9 cellular contexts compared by ENCODE assay signal in the genomic region with DNA sequence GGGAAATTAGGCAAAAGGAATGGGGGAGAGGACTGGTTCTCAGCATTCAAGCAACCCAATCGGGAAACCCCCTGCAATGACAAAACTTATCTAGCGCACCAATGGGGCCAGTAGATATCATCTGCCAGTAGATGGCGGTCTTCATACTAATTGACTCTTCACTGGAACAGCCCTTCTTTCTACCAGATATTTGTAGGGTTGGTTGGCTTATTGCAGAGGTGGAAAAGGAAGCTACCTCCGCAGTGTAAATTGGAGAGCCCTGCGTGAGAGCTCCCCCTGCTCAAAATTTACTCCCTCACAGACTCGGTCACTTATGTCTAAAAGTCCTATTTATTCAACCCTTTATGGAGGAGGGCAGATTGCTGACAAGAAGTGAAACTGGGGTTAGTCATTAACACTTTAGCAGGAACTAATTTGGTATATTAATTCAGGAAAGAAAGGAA.
DNase-seq lines count a peak whose midpoint lies in the region; FAIRE-seq and TF ChIP-seq lines count a peak whose summit lies in the region.
"Had no signal": no experiment of that assay in that cellular context is flagged by ENCODE, and none has a peak within 500 bp of the region (broad histone marks: within the 10 kb centered on the region; RNA-seq: fewer than 3 reads in every experiment).

No MANE protein-coding gene starts in this region.

- H3K27ac ChIP-seq in HEK293 (ENCODE audit: extremely low read depth, low read depth, low read length) (no peak overlapping the region), mesenchymal stem cell (ENCODE audit: low read length, poor library complexity, severe bottlenecking) (no peak overlapping the region)

- no peak overlapping the region for H4K91ac ChIP-seq in mesenchymal stem cell (ENCODE audit: low read length)

- no peaks in the 10 kb centered on the region for H3K79me1 ChIP-seq in mesenchymal stem cell (replicated peaks; ENCODE audit: low read length, poor library complexity, severe bottlenecking)

- H3K27me3 ChIP-seq in mesenchymal stem cell (ENCODE audit: control insufficient read depth in 1 of 2, insufficient read depth in 1 of 2, low read length in 2 of 2) = peaks cover 13 to 45% of the 10 kb centered on the region in 2 experiments

- WGBS in mesenchymal stem cell = 55% methylated on average over 3 of the region's 6 CpGs

- no peak overlapping the region for H3K4ac ChIP-seq in mesenchymal stem cell (ENCODE audit: low read depth in 1 of 2, low read length in 2 of 2)

- in situ Hi-C loops in GM13977 (cut with MboI; ENCODE audit: low pct_unique_long_range_greater_than_20kb, low sequenced_read_pairs, unreplicated experiment) = loop anchor here (10.0 kb wide), 1 partner anchor 167 kb away; a partner anchor contains a TSS

- H4K8ac ChIP-seq in mesenchymal stem cell (ENCODE audit: low read length) = no peak overlapping the region

- no peak overlapping the region for H3K4me2 ChIP-seq in mesenchymal stem cell (ENCODE audit: low read length, poor library complexity, severe bottlenecking)

- peak; percentile 61 for FAIRE-seq in colon (lab: Jason Lieb, UNC)
- FAIRE-seq: islet of Langerhans had no signal

- no peak overlapping the region for H2BK5ac ChIP-seq in mesenchymal stem cell (ENCODE audit: low read depth, low read length, poor library complexity, severe bottlenecking)

- H2BK12ac ChIP-seq in mesenchymal stem cell (ENCODE audit: low read length in 2 of 2) = no peak overlapping the region

- H2BK15ac ChIP-seq in mesenchymal stem cell (ENCODE audit: low read depth, poor library complexity, severe bottlenecking) = no peak overlapping the region

- no peaks in the 10 kb centered on the region for H3K4me1 ChIP-seq in HEK293 (ENCODE audit: control insufficient read depth, insufficient read depth, low read length)
- peaks cover 3% of the 10 kb centered on the region for H3K4me1 ChIP-seq in mesenchymal stem cell (ENCODE audit: control insufficient read depth, insufficient read depth, low read depth, low read length)

- POLR2A ChIA-PET in HEK293 (lab: Yijun Ruan, JAX) = interaction anchor here (0.7 kb wide), 3 partner anchors 97 to 179 kb away, joined by 3 to 5 read pairs (median 4); no protein-coding TSS in a partner anchor

- H3K9me3 ChIP-seq in HEK293 (ENCODE audit: control insufficient read depth, insufficient read depth, low read depth, low read length) (no peaks in the 10 kb centered on the region; the same call in 1 of the 2 replicates), mesenchymal stem cell (ENCODE audit: control insufficient read depth, low read length) (no peaks in the 10 kb centered on the region)

- H3K23ac ChIP-seq in mesenchymal stem cell (ENCODE audit: low read length in 2 of 2) = no peak overlapping the region

- H3K4me3 ChIP-seq in HEK293 (ENCODE audit: low read depth, low read length) (no peak overlapping the region), mesenchymal stem cell (ENCODE audit: insufficient read depth in 1 of 2, low read depth in 1 of 2, low read length in 2 of 2) (no peak overlapping the region)

- no peak overlapping the region for H3K14ac ChIP-seq in mesenchymal stem cell (ENCODE audit: low read length in 2 of 2)

- no peak overlapping the region for H3K18ac ChIP-seq in mesenchymal stem cell (ENCODE audit: low read depth in 1 of 2, low read length in 2 of 2)

- H3K36me3 ChIP-seq in HEK293 (ENCODE audit: control insufficient read depth in 2 of 2, insufficient read depth in 1 of 2, low read length in 2 of 2) (no peaks in the 10 kb centered on the region), mesenchymal stem cell (ENCODE audit: control insufficient read depth in 1 of 2, insufficient read depth in 2 of 2, low read depth in 1 of 2, low read length in 2 of 2) (no peaks in the 10 kb centered on the region)

- CTCF ChIA-PET in HEK293 (lab: Yijun Ruan, JAX) = interaction anchor here (0.6 to 2.7 kb wide), 28 partner anchors 9 to 291 kb away, joined by 3 to 37 read pairs (median 3); no protein-coding TSS in a partner anchor

- H2AFZ ChIP-seq in mesenchymal stem cell (ENCODE audit: low read depth, low read length) = no peak overlapping the region

- H2AK5ac ChIP-seq in mesenchymal stem cell (ENCODE audit: low read length, severe bottlenecking) = no peak overlapping the region

- TF ChIP-seq CTCF in GM13977 (IDR thresholded peaks at IDR 0.05; ENCODE audit: extremely low read depth, insufficient read depth, missing control alignments) (peak; percentile 56), HEK293 (tag by site-specific recombination; IDR thresholded peaks at IDR 0.05) (no peak)

- DNase-seq in GM13977 (ENCODE audit: low spot score) = peak; percentile 81
- DNase-seq in M059J (ENCODE audit: low read depth) = peak; percentile 52
- peak; percentile 60 for DNase-seq in activated CD4-positive, CD25-positive, alpha-beta regulatory T cell treated with anti-CD3 and anti-CD28 coated beads, Interleukin-2, amount 50 U/mL, for 16 hours (ENCODE audit: low read depth, low spot score)
- peak; percentile 80 for DNase-seq in mesenchymal stem cell
- peak; percentile 12 for DNase-seq in stromal cell of bone marrow (ENCODE audit: low read depth)
- no peak for DNase-seq in 8988T

- no peak overlapping the region for H2BK120ac ChIP-seq in mesenchymal stem cell (ENCODE audit: low read depth, low read length)

- H3K9ac ChIP-seq in mesenchymal stem cell (ENCODE audit: low read length) = no peak overlapping the region

TF ChIP-seq in HEK293, 187 proteins besides CTCF, POLR2A, EP300 and RAD21 (continues in another document):
- TF ChIP-seq ZSCAN16 (tag by site-specific recombination; IDR thresholded peaks at IDR 0.05) = no peak
- no peak for TF ChIP-seq ZNF558 (tag by site-specific recombination; IDR thresholded peaks at IDR 0.05)
- TF ChIP-seq, protein P1, sequence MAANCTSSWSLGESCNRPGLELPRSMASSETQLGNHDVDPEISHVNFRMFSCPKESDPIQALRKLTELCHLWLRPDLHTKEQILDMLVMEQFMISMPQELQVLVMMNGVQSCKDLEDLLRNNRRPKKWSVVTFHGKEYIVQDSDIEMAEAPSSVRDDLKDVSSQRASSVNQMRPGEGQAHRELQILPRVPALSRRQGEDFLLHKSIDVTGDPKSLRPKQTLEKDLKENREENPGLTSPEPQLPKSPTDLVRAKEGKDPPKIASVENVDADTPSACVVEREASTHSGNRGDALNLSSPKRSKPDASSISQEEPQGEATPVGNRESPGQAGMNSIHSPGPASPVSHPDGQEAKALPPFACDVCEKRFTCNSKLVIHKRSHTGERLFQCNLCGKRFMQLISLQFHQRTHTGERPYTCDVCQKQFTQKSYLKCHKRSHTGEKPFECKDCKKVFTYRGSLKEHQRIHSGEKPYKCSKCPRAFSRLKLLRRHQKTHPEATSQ (tag by site-specific recombination; IDR thresholded peaks at IDR 0.05) = no peak
- TF ChIP-seq, protein P2, sequence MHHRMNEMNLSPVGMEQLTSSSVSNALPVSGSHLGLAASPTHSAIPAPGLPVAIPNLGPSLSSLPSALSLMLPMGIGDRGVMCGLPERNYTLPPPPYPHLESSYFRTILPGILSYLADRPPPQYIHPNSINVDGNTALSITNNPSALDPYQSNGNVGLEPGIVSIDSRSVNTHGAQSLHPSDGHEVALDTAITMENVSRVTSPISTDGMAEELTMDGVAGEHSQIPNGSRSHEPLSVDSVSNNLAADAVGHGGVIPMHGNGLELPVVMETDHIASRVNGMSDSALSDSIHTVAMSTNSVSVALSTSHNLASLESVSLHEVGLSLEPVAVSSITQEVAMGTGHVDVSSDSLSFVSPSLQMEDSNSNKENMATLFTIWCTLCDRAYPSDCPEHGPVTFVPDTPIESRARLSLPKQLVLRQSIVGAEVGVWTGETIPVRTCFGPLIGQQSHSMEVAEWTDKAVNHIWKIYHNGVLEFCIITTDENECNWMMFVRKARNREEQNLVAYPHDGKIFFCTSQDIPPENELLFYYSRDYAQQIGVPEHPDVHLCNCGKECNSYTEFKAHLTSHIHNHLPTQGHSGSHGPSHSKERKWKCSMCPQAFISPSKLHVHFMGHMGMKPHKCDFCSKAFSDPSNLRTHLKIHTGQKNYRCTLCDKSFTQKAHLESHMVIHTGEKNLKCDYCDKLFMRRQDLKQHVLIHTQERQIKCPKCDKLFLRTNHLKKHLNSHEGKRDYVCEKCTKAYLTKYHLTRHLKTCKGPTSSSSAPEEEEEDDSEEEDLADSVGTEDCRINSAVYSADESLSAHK (tag by site-specific recombination; IDR thresholded peaks at IDR 0.05) = no peak
- TF ChIP-seq ZFP3 (tag by site-specific recombination; IDR thresholded peaks at IDR 0.05; ENCODE audit: low read depth) = no peak
- no peak for TF ChIP-seq ZNF561 (tag by site-specific recombination; IDR thresholded peaks at IDR 0.05; ENCODE audit: borderline replicate concordance)
- TF ChIP-seq ZNF248 (tag by site-specific recombination; IDR thresholded peaks at IDR 0.05) = no peak
- peak; percentile 52 for TF ChIP-seq ZNF654 (tag by site-specific recombination; IDR thresholded peaks at IDR 0.05; ENCODE audit: low read depth)
- TF ChIP-seq FEZF1 (tag by site-specific recombination; IDR thresholded peaks at IDR 0.05) = no peak
- no peak for TF ChIP-seq ZNF529 (tag by site-specific recombination; IDR thresholded peaks at IDR 0.05; ENCODE audit: insufficient replicate concordance)
- peak; percentile 29; the same call in 1 of the 2 replicates for TF ChIP-seq GLIS1 (tag by site-specific recombination; IDR thresholded peaks at IDR 0.05)
- 0 out of 2 replicates have a peak, but pooled peaks have one; percentile 55 for TF ChIP-seq ZNF660 (tag by site-specific recombination; IDR thresholded peaks at IDR 0.05)
- no peak for TF ChIP-seq ZNF837 (tag by site-specific recombination; IDR thresholded peaks at IDR 0.05)
- TF ChIP-seq ZXDB (tag by site-specific recombination; IDR thresholded peaks at IDR 0.05) = no peak
- TF ChIP-seq, protein P3, sequence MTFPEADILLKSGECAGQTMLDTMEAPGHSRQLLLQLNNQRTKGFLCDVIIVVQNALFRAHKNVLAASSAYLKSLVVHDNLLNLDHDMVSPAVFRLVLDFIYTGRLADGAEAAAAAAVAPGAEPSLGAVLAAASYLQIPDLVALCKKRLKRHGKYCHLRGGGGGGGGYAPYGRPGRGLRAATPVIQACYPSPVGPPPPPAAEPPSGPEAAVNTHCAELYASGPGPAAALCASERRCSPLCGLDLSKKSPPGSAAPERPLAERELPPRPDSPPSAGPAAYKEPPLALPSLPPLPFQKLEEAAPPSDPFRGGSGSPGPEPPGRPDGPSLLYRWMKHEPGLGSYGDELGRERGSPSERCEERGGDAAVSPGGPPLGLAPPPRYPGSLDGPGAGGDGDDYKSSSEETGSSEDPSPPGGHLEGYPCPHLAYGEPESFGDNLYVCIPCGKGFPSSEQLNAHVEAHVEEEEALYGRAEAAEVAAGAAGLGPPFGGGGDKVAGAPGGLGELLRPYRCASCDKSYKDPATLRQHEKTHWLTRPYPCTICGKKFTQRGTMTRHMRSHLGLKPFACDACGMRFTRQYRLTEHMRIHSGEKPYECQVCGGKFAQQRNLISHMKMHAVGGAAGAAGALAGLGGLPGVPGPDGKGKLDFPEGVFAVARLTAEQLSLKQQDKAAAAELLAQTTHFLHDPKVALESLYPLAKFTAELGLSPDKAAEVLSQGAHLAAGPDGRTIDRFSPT (tag by site-specific recombination; IDR thresholded peaks at IDR 0.05) = no peak
- no peak for TF ChIP-seq ZNF302 (tag by site-specific recombination; IDR thresholded peaks at IDR 0.05; ENCODE audit: low read depth)
